Comparison of ENCODE assay signal across 9 cellular contexts in the genomic region with DNA sequence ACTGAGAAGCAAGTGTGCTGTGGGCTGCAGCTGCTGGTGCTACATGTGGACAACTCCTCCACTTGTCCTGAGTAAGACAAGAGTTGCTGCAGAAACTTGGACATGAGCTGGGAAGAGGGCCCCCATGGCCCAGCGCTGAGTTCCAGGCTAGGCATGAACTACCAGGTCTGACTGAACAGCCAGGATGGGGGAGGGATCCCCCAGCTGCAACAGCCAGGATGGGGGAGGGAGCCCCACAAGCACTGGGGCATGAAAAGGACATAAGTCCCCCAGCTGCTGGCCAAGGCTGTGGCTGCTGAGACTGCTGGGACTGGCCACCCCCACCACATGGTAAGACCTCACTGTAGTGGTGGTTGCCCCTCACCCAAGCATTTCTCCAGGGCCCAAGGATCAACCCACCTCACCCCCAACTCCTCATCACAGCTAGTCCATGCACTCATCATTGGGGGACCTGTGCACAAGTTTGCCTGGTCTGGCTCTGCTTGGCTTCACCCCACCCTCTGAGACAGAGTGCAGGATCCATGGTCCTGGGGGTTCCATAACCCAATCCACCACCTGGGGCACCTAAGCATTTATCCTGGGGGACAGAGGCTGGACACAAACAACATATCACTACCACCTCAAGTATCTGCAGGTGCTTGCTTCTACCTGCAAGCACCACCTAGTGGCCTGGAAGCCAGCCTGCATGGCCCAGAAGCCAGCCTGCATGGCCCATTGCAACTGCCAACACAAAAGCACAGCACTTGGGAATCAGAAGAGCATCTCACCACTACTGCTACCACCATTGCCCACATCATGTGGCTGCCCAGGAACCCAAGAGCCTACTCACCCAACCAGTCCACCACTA.
A peak's percentile ranks its signal among the peaks of the same experiment; 100 is the strongest.
DNase-seq lines count a peak whose midpoint lies in the region; ATAC-seq and TF ChIP-seq lines count a peak whose summit lies in the region.
"Had no signal": no experiment of that assay in that cellular context is flagged by ENCODE, and none has a peak within 500 bp of the region (broad histone marks: within the 10 kb centered on the region; RNA-seq: fewer than 3 reads in every experiment).

No MANE protein-coding gene starts in this region.

- no peak overlapping the region for H3K4me3 ChIP-seq in upper lobe of left lung
- H3K4me3 ChIP-seq in lower leg skin (ENCODE audit: low read depth, poor library complexity, severe bottlenecking): no peak overlapping the region

- no peak overlapping the region for H3K4me3 Mint-ChIP-seq in T-helper 1 cell treated with Interleukin-12 subunit alpha and Interleukin-12 subunit beta and Interleukin-4 antibody, amounts not matched to agents 30 μg/mL and 1 μg/mL, for 36 hours
- H3K4me3 Mint-ChIP-seq: dendritic cell treated with granulocyte-macrophage colony-stimulating factor and Interleukin-4, amounts not matched to agents 40 ng/mL and 50 ng/mL, for 4 days had no signal

- peaks cover 21% of the 10 kb centered on the region for H3K4me1 Mint-ChIP-seq in T-helper 1 cell treated with Interleukin-12 subunit alpha and Interleukin-12 subunit beta and Interleukin-4 antibody, amounts not matched to agents 30 μg/mL and 1 μg/mL, for 36 hours (ENCODE audit: low read depth)

- peaks cover 12% of the 10 kb centered on the region for H3K36me3 Mint-ChIP-seq in T-helper 1 cell treated with Interleukin-12 subunit alpha and Interleukin-12 subunit beta and Interleukin-4 antibody, amounts not matched to agents 30 μg/mL and 1 μg/mL, for 36 hours (ENCODE audit: low read depth)

- intact Hi-C loops in posterior vena cava (cut with DNase I): no loop called here
- intact Hi-C loops in lower leg skin (cut with DNase I; ENCODE audit: low total_unique reads): loop anchor here (10.0 kb wide), 1 partner anchor 673 kb away; no protein-coding TSS in a partner anchor

- H3K9me3 Mint-ChIP-seq in T-helper 1 cell treated with Interleukin-12 subunit alpha and Interleukin-12 subunit beta and Interleukin-4 antibody, amounts not matched to agents 30 μg/mL and 1 μg/mL, for 36 hours: peaks cover 43% of the 10 kb centered on the region

- TF ChIP-seq POLR2A in upper lobe of left lung (IDR thresholded peaks at IDR 0.05): no peak
- TF ChIP-seq POLR2A in lower leg skin (IDR thresholded peaks at IDR 0.05): no peak

- no peaks in the 10 kb centered on the region for H3K36me3 ChIP-seq in upper lobe of left lung

- H3K9me3 ChIP-seq in upper lobe of left lung: peaks cover 0 to 5% (median 0%) of the 10 kb centered on the region in 4 donors

- ATAC-seq in HG02885 (IDR thresholded peaks at IDR 0.05; ENCODE audit: poor library complexity, unreplicated experiment): peak; percentile 73
- ATAC-seq in upper lobe of left lung (ENCODE audit: low FRiP score in 2 of 2): peak in 1 of 2 donors; percentile 57

- DNase-seq in stimulated activated CD4-positive, alpha-beta T cell treated with anti-CD3 and anti-CD28 coated beads, Interleukin-15, amount 100 ng/mL, for 24 hours: peak; percentile 37
- no peak for DNase-seq in stimulated activated CD4-positive, alpha-beta T cell treated with anti-CD3 and anti-CD28 coated beads, Interleukin-4, amount 100 ng/mL, for 4 hours
- DNase-seq in fibroblast of the conjunctiva (ENCODE audit: low read depth) (peak; percentile 2), upper lobe of left lung (peak; percentile 15 to 48), posterior vena cava (ENCODE audit: low spot score) (no peak), lower leg skin (ENCODE audit: low spot score in 2 of 2) (no peak)

- no peaks in the 10 kb centered on the region for H3K4me1 ChIP-seq in upper lobe of left lung

- peak; percentile 14 to 60 (median 44) for TF ChIP-seq CTCF in upper lobe of left lung (IDR thresholded peaks at IDR 0.05)
- TF ChIP-seq CTCF in lower leg skin (IDR thresholded peaks at IDR 0.05): no peak

- no peak for TF ChIP-seq EP300 in upper lobe of left lung (IDR thresholded peaks at IDR 0.05)

- WGBS in upper lobe of left lung, 2 donors: 81 to 100% methylated on average over 1 of the region's 1 CpG
- WGBS in lower leg skin, 2 donors: 88 to 91% methylated on average over 1 of the region's 1 CpG

- H3K27ac Mint-ChIP-seq in T-helper 1 cell treated with Interleukin-12 subunit alpha and Interleukin-12 subunit beta and Interleukin-4 antibody, amounts not matched to agents 30 μg/mL and 1 μg/mL, for 36 hours: peak overlapping the region; percentile 10
- H3K27ac Mint-ChIP-seq: dendritic cell treated with granulocyte-macrophage colony-stimulating factor and Interleukin-4, amounts not matched to agents 40 ng/mL and 50 ng/mL, for 4 days had no signal

- H3K27me3 Mint-ChIP-seq in T-helper 1 cell treated with Interleukin-12 subunit alpha and Interleukin-12 subunit beta and Interleukin-4 antibody, amounts not matched to agents 30 μg/mL and 1 μg/mL, for 36 hours (ENCODE audit: low read depth): peaks cover 4% of the 10 kb centered on the region
- H3K27me3 Mint-ChIP-seq: dendritic cell treated with granulocyte-macrophage colony-stimulating factor and Interleukin-4, amounts not matched to agents 40 ng/mL and 50 ng/mL, for 4 days had no signal

- no peak overlapping the region for H3K27ac ChIP-seq in upper lobe of left lung

- no peaks in the 10 kb centered on the region for H3K27me3 ChIP-seq in upper lobe of left lung

Comparison
In these comparisons a context has a peak if more than half of its experiments do, and no peak if none do; other contexts are left out.
1. DNase-seq: peak in stimulated activated CD4-positive, alpha-beta T cell treated with anti-CD3 and anti-CD28 coated beads, Interleukin-15, amount 100 ng/mL, for 24 hours (single experiment), fibroblast of the conjunctiva (single experiment) and upper lobe of left lung (2 of 2); none in stimulated activated CD4-positive, alpha-beta T cell treated with anti-CD3 and anti-CD28 coated beads, Interleukin-4, amount 100 ng/mL, for 4 hours (0 of 2), posterior vena cava (single experiment) and lower leg skin (0 of 2).
2. CTCF ChIP-seq: peak in upper lobe of left lung (6 of 6); none in lower leg skin (0 of 3).